Comparison of ENCODE assay signal across 21 cellular contexts in genomic region chr15:51183076-51183475, GRCh38.
DNase-seq lines count a peak whose midpoint lies in the region; ATAC-seq and TF ChIP-seq lines count a peak whose summit lies in the region.
"Had no signal": no experiment of that assay in that cellular context is flagged by ENCODE, and none has a peak within 500 bp of the region (broad histone marks: within the 10 kb centered on the region; RNA-seq: fewer than 3 reads in every experiment).

No MANE protein-coding gene starts in this region.

- DNase-seq in DMS153 (lab: John Stamatoyannopoulos, UW) = peak; percentile 29
- DNase-seq in DMS153 treated with DMSO at 0.1 percent for 48 hours (lab: John Stamatoyannopoulos, UW; ENCODE audit: unreplicated experiment) = no peak
- peak; percentile 43 for DNase-seq in colonic mucosa
- DNase-seq in mucosa of descending colon = no peak
- DNase-seq: CD4-positive, alpha-beta memory T cell; DMS53; DND-41; EL; GM23248 had no signal

- intact Hi-C loops in colonic mucosa (cut with DNase I) = no loop called here
- intact Hi-C loops in mucosa of descending colon (cut with DNase I, micrococcal nuclease) = no loop called here

- peaks cover 3% of the 10 kb centered on the region for H3K9me3 Mint-ChIP-seq in stimulated activated memory B cell treated with anti-CD40 and anti-IgM and Interleukin-4, amounts not matched to agents 10 μg/mL and 1 μg/mL and 100 μg/mL, for 72 hours
- H3K9me3 Mint-ChIP-seq: CD14-positive monocyte had no signal

- H3K9me3 ChIP-seq in HEK293 (ENCODE audit: control insufficient read depth, insufficient read depth, low read depth, low read length) = no peaks in the 10 kb centered on the region
- no peaks in the 10 kb centered on the region for H3K9me3 ChIP-seq in colonic mucosa
- H3K9me3 ChIP-seq in mucosa of descending colon = no peaks in the 10 kb centered on the region
- H3K9me3 ChIP-seq: A549, BLaER1, HAP-1 had no signal

- no peak for TF ChIP-seq CTCF in HEK293 (tag by site-specific recombination; IDR thresholded peaks at IDR 0.05)
- TF ChIP-seq CTCF in colonic mucosa (IDR thresholded peaks at IDR 0.05) = no peak
- TF ChIP-seq CTCF in mucosa of descending colon (IDR thresholded peaks at IDR 0.05) = no peak

- ATAC-seq in mucosa of descending colon = peak; percentile 86
- ATAC-seq in HG02759 (IDR thresholded peaks at IDR 0.05; ENCODE audit: unreplicated experiment) = no peak
- no peak for ATAC-seq in stimulated activated memory B cell treated with anti-CD40 and anti-IgM and Interleukin-4, amounts not matched to agents 10 μg/mL and 1 μg/mL and 100 μg/mL, for 72 hours
- ATAC-seq in GM21576 (IDR thresholded peaks at IDR 0.05; ENCODE audit: unreplicated experiment) = no peak
- ATAC-seq: A549, GM12878, HepG2 had no signal

- no peak overlapping the region for H3K27ac Mint-ChIP-seq in stimulated activated memory B cell treated with anti-CD40 and anti-IgM and Interleukin-4, amounts not matched to agents 10 μg/mL and 1 μg/mL and 100 μg/mL, for 72 hours
- H3K27ac Mint-ChIP-seq: CD14-positive monocyte; CD4-positive, alpha-beta memory T cell; IgD-negative memory B cell had no signal

- no peaks in the 10 kb centered on the region for H3K27me3 ChIP-seq in colonic mucosa
- H3K27me3 ChIP-seq: BLaER1 had no signal

- H3K27me3 Mint-ChIP-seq in stimulated activated memory B cell treated with anti-CD40 and anti-IgM and Interleukin-4, amounts not matched to agents 10 μg/mL and 1 μg/mL and 100 μg/mL, for 72 hours = peaks cover 31% of the 10 kb centered on the region

- H3K36me3 ChIP-seq in HEK293 (ENCODE audit: control insufficient read depth in 2 of 2, insufficient read depth in 1 of 2, low read length in 2 of 2) (no peaks in the 10 kb centered on the region), colonic mucosa (no peaks in the 10 kb centered on the region), mucosa of descending colon (ENCODE audit: low read depth) (no peaks in the 10 kb centered on the region)
- H3K36me3 ChIP-seq: BLaER1, HAP-1 had no signal

- H3K4me1 Mint-ChIP-seq in stimulated activated memory B cell treated with anti-CD40 and anti-IgM and Interleukin-4, amounts not matched to agents 10 μg/mL and 1 μg/mL and 100 μg/mL, for 72 hours = peaks cover 5% of the 10 kb centered on the region
- H3K4me1 Mint-ChIP-seq: CD4-positive, alpha-beta memory T cell; IgD-negative memory B cell had no signal

- H3K9ac ChIP-seq in colonic mucosa (ENCODE audit: low read depth in 2 of 2, low read length in 2 of 2) = no peak overlapping the region
- H3K9ac ChIP-seq: BLaER1, GM23248 had no signal

- no peak overlapping the region for H3K4me3 Mint-ChIP-seq in stimulated activated memory B cell treated with anti-CD40 and anti-IgM and Interleukin-4, amounts not matched to agents 10 μg/mL and 1 μg/mL and 100 μg/mL, for 72 hours
- H3K4me3 Mint-ChIP-seq: CD14-positive monocyte; CD4-positive, alpha-beta memory T cell; IgD-negative memory B cell had no signal

- POLR2A ChIA-PET in HEK293 (lab: Yijun Ruan, JAX) = no interaction called here

- H3K27ac ChIP-seq in HEK293 (ENCODE audit: extremely low read depth, low read depth, low read length) = no peak overlapping the region
- no peak overlapping the region for H3K27ac ChIP-seq in colonic mucosa
- H3K27ac ChIP-seq: 22Rv1, A549, BLaER1, GM23248 had no signal

- CTCF ChIA-PET in HEK293 (lab: Yijun Ruan, JAX) = interaction anchor here (1.9 to 3.7 kb wide), 2 partner anchors 9 to 20 kb away, joined by 10 to 15 read pairs; no protein-coding TSS in a partner anchor

- H3K4me1 ChIP-seq in HEK293 (ENCODE audit: control insufficient read depth, insufficient read depth, low read length) (no peaks in the 10 kb centered on the region), colonic mucosa (peaks cover 12% of the 10 kb centered on the region), mucosa of descending colon (ENCODE audit: low read depth) (peaks cover 15% of the 10 kb centered on the region)
- H3K4me1 ChIP-seq: A549, HAP-1 had no signal

- H3K36me3 Mint-ChIP-seq in stimulated activated memory B cell treated with anti-CD40 and anti-IgM and Interleukin-4, amounts not matched to agents 10 μg/mL and 1 μg/mL and 100 μg/mL, for 72 hours = no peaks in the 10 kb centered on the region
- H3K36me3 Mint-ChIP-seq: CD14-positive monocyte; CD4-positive, alpha-beta memory T cell; IgD-negative memory B cell had no signal

- no peak overlapping the region for H3K4me3 ChIP-seq in HEK293 (ENCODE audit: low read depth, low read length)
- H3K4me3 ChIP-seq in colonic mucosa = no peak overlapping the region
- H3K4me3 ChIP-seq in mucosa of descending colon = no peak overlapping the region
- H3K4me3 ChIP-seq: A549, BLaER1, GM12878, GM23248, HAP-1 had no signal

TF ChIP-seq in HEK293, 187 proteins besides CTCF, POLR2A, EP300 and RAD21:
- TF ChIP-seq ZNF202 (tag by site-specific recombination; IDR thresholded peaks at IDR 0.05; ENCODE audit: borderline replicate concordance) (no peak), ZNF121 (tag by site-specific recombination; IDR thresholded peaks at IDR 0.05) (no peak), ZNF311 (tag by site-specific recombination; IDR thresholded peaks at IDR 0.05; ENCODE audit: borderline replicate concordance) (no peak), ZNF580 (tag by site-specific recombination; IDR thresholded peaks at IDR 0.05) (no peak), ZBTB1 (tag by site-specific recombination; IDR thresholded peaks at IDR 0.05) (no peak), KLF1 (tag by site-specific recombination; IDR thresholded peaks at IDR 0.05) (peak; percentile 90), SCRT1 (tag by site-specific recombination; IDR thresholded peaks at IDR 0.05; ENCODE audit: borderline replicate concordance) (no peak), ZBTB17 (tag by site-specific recombination; IDR thresholded peaks at IDR 0.05) (0 out of 2 replicates have a peak, but pooled peaks have one; percentile 26)
- TF ChIP-seq, protein P1, sequence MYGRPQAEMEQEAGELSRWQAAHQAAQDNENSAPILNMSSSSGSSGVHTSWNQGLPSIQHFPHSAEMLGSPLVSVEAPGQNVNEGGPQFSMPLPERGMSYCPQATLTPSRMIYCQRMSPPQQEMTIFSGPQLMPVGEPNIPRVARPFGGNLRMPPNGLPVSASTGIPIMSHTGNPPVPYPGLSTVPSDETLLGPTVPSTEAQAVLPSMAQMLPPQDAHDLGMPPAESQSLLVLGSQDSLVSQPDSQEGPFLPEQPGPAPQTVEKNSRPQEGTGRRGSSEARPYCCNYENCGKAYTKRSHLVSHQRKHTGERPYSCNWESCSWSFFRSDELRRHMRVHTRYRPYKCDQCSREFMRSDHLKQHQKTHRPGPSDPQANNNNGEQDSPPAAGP (tag by site-specific recombination; IDR thresholded peaks at IDR 0.05) = peak; percentile 40; the same call in 1 of the 2 replicates
TF ChIP-seq in HEK293: peak in this region for 3.

Comparison
In these comparisons a context has a peak if more than half of its experiments do, and no peak if none do; other contexts are left out.
1. DNase-seq: peak in DMS153 (single experiment) and colonic mucosa (single experiment); none in DMS153 treated with DMSO at 0.1 percent for 48 hours (single experiment) and mucosa of descending colon (0 of 3).